16 cellular contexts compared by ENCODE assay signal in the genomic region with DNA sequence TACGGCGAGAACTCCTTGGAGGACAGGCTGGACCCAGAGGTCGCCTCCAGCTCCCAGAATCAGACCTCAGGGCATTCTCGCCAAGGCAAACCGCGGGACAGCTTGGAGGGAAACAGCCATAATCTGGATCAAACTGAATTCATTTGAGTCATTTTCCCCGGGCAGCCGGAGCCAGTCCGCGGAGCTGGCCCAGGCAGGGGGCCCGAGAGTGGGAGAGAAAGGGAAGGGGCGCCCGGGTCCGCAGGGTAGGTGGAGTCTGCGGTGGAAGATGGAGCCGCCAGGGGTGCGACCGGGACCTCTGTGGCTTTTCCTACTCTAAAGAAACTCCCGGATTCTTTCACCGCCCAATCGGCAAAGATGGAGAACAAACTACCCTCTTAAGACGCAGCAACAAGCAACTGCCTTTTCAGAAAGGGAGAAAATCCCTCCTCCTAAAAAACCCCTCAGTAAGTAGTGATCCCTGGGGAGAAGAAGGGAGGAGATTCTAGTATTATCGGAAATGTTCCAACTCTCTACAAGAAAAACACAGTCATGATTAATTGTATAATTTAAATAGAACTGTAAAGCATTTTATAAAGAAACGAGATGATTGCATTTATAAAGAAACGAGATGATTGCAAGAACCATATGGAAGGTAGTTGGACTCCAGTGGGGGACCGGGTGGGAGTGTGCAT. TPM values are rescaled to one million over a fixed set of nuclear protein-coding genes. Genes with fewer than 3 reads are reported as not detected.
DNase-seq lines count a peak whose midpoint lies in the region; ATAC-seq lines count a peak whose summit lies in the region.
"Had no signal": no experiment of that assay in that cellular context is flagged by ENCODE, and none has a peak within 500 bp of the region (broad histone marks: within the 10 kb centered on the region; RNA-seq: fewer than 3 reads in every experiment).

No MANE protein-coding gene starts in this region.

- peaks cover 85% of the 10 kb centered on the region for H3K27me3 Mint-ChIP-seq in activated CD4-positive, alpha-beta T cell treated with anti-CD3 and anti-CD28 coated beads, Interleukin-2, amount 10 ng/mL, durations not matched to agents 24 days and 14 days

- H3K36me3 Mint-ChIP-seq in activated CD4-positive, alpha-beta T cell treated with anti-CD3 and anti-CD28 coated beads, Interleukin-2, amount 10 ng/mL, durations not matched to agents 24 days and 14 days (ENCODE audit: low read depth) = peaks cover 13% of the 10 kb centered on the region

- intact Hi-C loops in activated CD4-positive, alpha-beta T cell treated with anti-CD3 and anti-CD28 coated beads, Interleukin-2, amount 10 ng/mL, durations not matched to agents 24 days and 14 days (cut with micrococcal nuclease) = no loop called here
- intact Hi-C loops in aorta (cut with DNase I) = no loop called here

- H3K9me3 ChIP-seq in skeletal muscle satellite cell (replicated peaks; ENCODE audit: low read length) (no peaks in the 10 kb centered on the region), aorta (ENCODE audit: control insufficient read depth, low read length) (no peaks in the 10 kb centered on the region)
- H3K9me3 ChIP-seq: gastrocnemius medialis, MG63 had no signal

- WGBS in aorta, 2 donors = 8 to 10% methylated on average over 26 of the region's 26 CpGs

- H3K4me1 Mint-ChIP-seq in activated CD4-positive, alpha-beta T cell treated with anti-CD3 and anti-CD28 coated beads, Interleukin-2, amount 10 ng/mL, durations not matched to agents 24 days and 14 days = peaks cover 7% of the 10 kb centered on the region
- H3K4me1 Mint-ChIP-seq: nephron had no signal

- H3K27ac Mint-ChIP-seq in activated CD4-positive, alpha-beta T cell treated with anti-CD3 and anti-CD28 coated beads, Interleukin-2, amount 10 ng/mL, durations not matched to agents 24 days and 14 days = peak overlapping the region; percentile 84
- H3K27ac Mint-ChIP-seq: nephron had no signal

- H3K4me3 Mint-ChIP-seq in activated CD4-positive, alpha-beta T cell treated with anti-CD3 and anti-CD28 coated beads, Interleukin-2, amount 10 ng/mL, durations not matched to agents 24 days and 14 days = no peak overlapping the region
- H3K4me3 Mint-ChIP-seq: activated T-cell treated with anti-CD3 and anti-CD28 coated beads, Interleukin-2, amount 50 U/mL, for 4 hours had no signal

- ATAC-seq in aorta (ENCODE audit: low FRiP score) = no peak
- ATAC-seq in GM18498 (IDR thresholded peaks at IDR 0.05; ENCODE audit: unreplicated experiment) = no peak
- ATAC-seq: activated T-cell treated with anti-CD3 and anti-CD28 coated beads, Interleukin-2, amount 50 U/mL, for 4 hours; gastrocnemius medialis had no signal

- DNase-seq in activated CD4-positive, alpha-beta T cell treated with anti-CD3 and anti-CD28 coated beads, Interleukin-2, amount 10 ng/mL, durations not matched to agents 24 days and 14 days = no peak
- no peak for DNase-seq in activated CD4-positive, alpha-beta T cell treated with anti-CD3 and anti-CD28 coated beads, Interleukin-2, amount 50 U/mL, for 4 hours
- DNase-seq in H7 (peak; percentile 78), epidermal melanocyte (ENCODE audit: insufficient read length, low spot score) (peak; percentile 16), aorta (no peak), CD1c-positive myeloid dendritic cell (ENCODE audit: extremely low spot score) (no peak)
- DNase-seq: activated CD4-positive, CD25-positive, alpha-beta regulatory T cell; activated T-cell treated with anti-CD3 and anti-CD28 coated beads, Interleukin-2, amount 50 U/mL, for 4 hours; brain microvascular endothelial cell; gastrocnemius medialis; MG63; spleen had no signal

- H3K36me3 ChIP-seq in H7 (replicated peaks; ENCODE audit: control insufficient read depth, insufficient read depth, low read length) = no peaks in the 10 kb centered on the region
- H3K36me3 ChIP-seq in skeletal muscle satellite cell (ENCODE audit: insufficient read depth, low read length) = no peaks in the 10 kb centered on the region
- H3K36me3 ChIP-seq in aorta (ENCODE audit: control insufficient read depth in 1 of 2, insufficient read depth in 2 of 2, low read length in 1 of 2) = no peaks in the 10 kb centered on the region
- H3K36me3 ChIP-seq: brain microvascular endothelial cell, gastrocnemius medialis, MG63, spleen, tibial nerve had no signal

- H3K27me3 ChIP-seq in H7 (ENCODE audit: control insufficient read depth, insufficient read depth, low read length) = peaks cover 100% of the 10 kb centered on the region
- peaks cover 98% of the 10 kb centered on the region for H3K27me3 ChIP-seq in skeletal muscle satellite cell (ENCODE audit: control insufficient read depth, insufficient read depth, low read length)
- H3K27me3 ChIP-seq in aorta (ENCODE audit: control insufficient read depth in 1 of 2, insufficient read depth in 2 of 2, low read length in 1 of 2) = no peaks in the 10 kb centered on the region
- H3K27me3 ChIP-seq: MG63 had no signal

- no peak overlapping the region for H3K27ac ChIP-seq in aorta (ENCODE audit: low read depth in 1 of 2, low read length in 2 of 2)
- H3K27ac ChIP-seq: brain microvascular endothelial cell, gastrocnemius medialis, tibial nerve had no signal

- H3K4me3 ChIP-seq in H7 (ENCODE audit: insufficient read depth, low read depth, low read length) = no peak overlapping the region
- H3K4me3 ChIP-seq in skeletal muscle satellite cell (ENCODE audit: low read length) = no peak overlapping the region
- H3K4me3 ChIP-seq in aorta (ENCODE audit: low read length in 2 of 2) = no peak overlapping the region
- H3K4me3 ChIP-seq: MG63 had no signal

- H3K4me2 ChIP-seq in skeletal muscle satellite cell (ENCODE audit: low read length) = peak overlapping the region; percentile 13

- H3K9ac ChIP-seq in skeletal muscle satellite cell (ENCODE audit: low read depth, low read length) = no peak overlapping the region

- peaks cover 11% of the 10 kb centered on the region for H3K9me3 Mint-ChIP-seq in activated CD4-positive, alpha-beta T cell treated with anti-CD3 and anti-CD28 coated beads, Interleukin-2, amount 10 ng/mL, durations not matched to agents 24 days and 14 days

- H3K4me1 ChIP-seq in skeletal muscle satellite cell (ENCODE audit: control insufficient read depth, insufficient read depth, low read length) (peaks cover 5% of the 10 kb centered on the region), aorta (ENCODE audit: control insufficient read depth in 1 of 2, insufficient read depth in 2 of 2, low read length in 2 of 2) (no peaks in the 10 kb centered on the region)

RNA-seq across cellular contexts. Expression of gene NKX3-2, which starts 5.1 kb away (rescaled TPM):
- total RNA-seq in activated CD4-positive, alpha-beta T cell treated with anti-CD3 and anti-CD28 coated beads, Interleukin-2, amount 10 ng/mL, durations not matched to agents 24 days and 14 days = not detected in 2 replicates
- 0.52 and 0.76 TPM in 2 replicates for total RNA-seq in H7 (2014; rRNA removed; shearing (Covaris generic))
- 0.66 TPM in 1 of 2 replicates, not detected in the other for total RNA-seq in skeletal muscle satellite cell (2012; rRNA removed)
- under 1 TPM; 0.13 to 0.18 TPM for total RNA-seq in aorta
- not detected for polyA plus RNA-seq in aorta
- total RNA-seq: activated T-cell treated with anti-CD3 and anti-CD28 coated beads, Interleukin-2, amount 50 U/mL, for 4 hours; gastrocnemius medialis had no signal

RNA-seq across cellular contexts. Expression of gene RAB28, which starts 55.0 kb away (rescaled TPM):
- 19.5 and 20.5 TPM in 2 replicates for total RNA-seq in activated CD4-positive, alpha-beta T cell treated with anti-CD3 and anti-CD28 coated beads, Interleukin-2, amount 10 ng/mL, durations not matched to agents 24 days and 14 days
- total RNA-seq in H7 (2014; rRNA removed; shearing (Covaris generic)) = 27.7 and 32.4 TPM in 2 replicates
- total RNA-seq in skeletal muscle satellite cell (2012; rRNA removed) = 12.4 and 13.3 TPM in 2 replicates
- total RNA-seq in aorta = 10 to 100 TPM; 14.7 to 16.5 TPM
- 10 to 100 TPM; 19.8 to 20.6 TPM for polyA plus RNA-seq in aorta

Comparison
In these comparisons a context has a peak if more than half of its experiments do, and no peak if none do; other contexts are left out.
1. DNase-seq: peak in H7 (single experiment) and epidermal melanocyte (single experiment); none in activated CD4-positive, alpha-beta T cell treated with anti-CD3 and anti-CD28 coated beads, Interleukin-2, amount 10 ng/mL, durations not matched to agents 24 days and 14 days (single experiment), activated CD4-positive, alpha-beta T cell treated with anti-CD3 and anti-CD28 coated beads, Interleukin-2, amount 50 U/mL, for 4 hours (0 of 2), aorta (0 of 2) and CD1c-positive myeloid dendritic cell (single experiment).